In the genomic region with DNA sequence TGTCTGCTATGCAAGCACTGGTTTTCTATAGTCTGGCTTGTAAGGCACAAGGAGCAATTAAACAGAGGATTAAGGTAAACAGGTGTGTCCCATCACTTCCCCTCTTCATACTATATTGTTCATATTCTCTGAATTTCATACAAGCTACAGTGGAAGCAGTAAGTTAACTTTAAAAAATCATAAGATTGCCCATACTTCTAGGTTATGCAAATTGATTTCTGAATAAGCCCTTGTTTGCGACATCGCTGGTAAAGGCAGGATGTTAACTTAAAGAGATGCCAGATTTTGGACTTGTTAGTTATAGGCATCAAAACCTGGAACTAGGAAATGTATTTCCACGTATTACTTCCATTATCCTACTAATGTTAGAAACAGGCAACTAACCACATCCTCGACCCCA, we compare ENCODE assay signal across 8 cellular contexts. TPM values are rescaled to one million over a fixed set of nuclear protein-coding genes. Genes with fewer than 3 reads are reported as not detected.
DNase-seq lines count a peak whose midpoint lies in the region; ATAC-seq and TF ChIP-seq lines count a peak whose summit lies in the region.

No MANE protein-coding gene starts in this region.

- H3K4me3 Mint-ChIP-seq in activated CD4-positive, alpha-beta T cell treated with anti-CD3 and anti-CD28 coated beads for 36 hours = peak overlapping the region; percentile 94
- peak overlapping the region; percentile 91 for H3K4me3 Mint-ChIP-seq in activated B cell treated with CpG ODN at 0.5 μM for 24 hours

- ATAC-seq in activated CD4-positive, alpha-beta T cell treated with anti-CD3 and anti-CD28 coated beads for 36 hours = no peak
- ATAC-seq in activated B cell treated with CpG ODN at 0.5 μM for 24 hours (ENCODE audit: low read depth) (no peak), GM19324 (IDR thresholded peaks at IDR 0.05; ENCODE audit: low FRiP score, unreplicated experiment) (no peak)

- no peaks in the 10 kb centered on the region for H3K9me3 ChIP-seq in iPS-20b (ENCODE audit: insufficient read depth, low read depth, low read length)

- peak overlapping the region; percentile 78; the same call in 1 of the 2 replicates for H3K9ac ChIP-seq in iPS-20b (ENCODE audit: low read depth, low read length)

- H3K4me1 ChIP-seq in iPS-20b (ENCODE audit: insufficient read depth, low read length) = peaks cover 15% of the 10 kb centered on the region; the same call in 1 of the 2 replicates

- peaks cover 19% of the 10 kb centered on the region for H3K4me1 Mint-ChIP-seq in activated CD4-positive, alpha-beta T cell treated with anti-CD3 and anti-CD28 coated beads for 36 hours
- peaks cover 43% of the 10 kb centered on the region for H3K4me1 Mint-ChIP-seq in activated B cell treated with CpG ODN at 0.5 μM for 24 hours

- peak overlapping the region; percentile 67 for H3K27ac Mint-ChIP-seq in activated CD4-positive, alpha-beta T cell treated with anti-CD3 and anti-CD28 coated beads for 36 hours
- H3K27ac Mint-ChIP-seq in activated B cell treated with CpG ODN at 0.5 μM for 24 hours = peak overlapping the region; percentile 92

- no peak overlapping the region for H3K27ac ChIP-seq in iPS-20b (ENCODE audit: low read length)
- peak overlapping the region; percentile 16 for H3K27ac ChIP-seq in substantia nigra (ENCODE audit: low read depth, low read length, poor library complexity, severe bottlenecking)

- H3K36me3 Mint-ChIP-seq in activated CD4-positive, alpha-beta T cell treated with anti-CD3 and anti-CD28 coated beads for 36 hours (ENCODE audit: low read depth) = peaks cover 24% of the 10 kb centered on the region
- peaks cover 33% of the 10 kb centered on the region for H3K36me3 Mint-ChIP-seq in activated B cell treated with CpG ODN at 0.5 μM for 24 hours (ENCODE audit: low read depth)

- no peak for TF ChIP-seq CTCF in activated B cell treated with CpG ODN at 0.5 μM for 24 hours (IDR thresholded peaks at IDR 0.05)

- intact Hi-C loops in activated CD4-positive, alpha-beta T cell treated with anti-CD3 and anti-CD28 coated beads for 36 hours (cut with DNase I, micrococcal nuclease) = loop anchor here (2.0 to 10.0 kb wide), 2 partner anchors 14 to 110 kb away; no protein-coding TSS in a partner anchor
- intact Hi-C loops in activated B cell treated with CpG ODN at 0.5 μM for 24 hours (cut with micrococcal nuclease) = loop anchor here (1.0 kb wide), 1 partner anchor 26 kb away; no protein-coding TSS in a partner anchor
- intact Hi-C loops in head of caudate nucleus (cut with DNase I) = loop anchor here (5.0 kb wide), 1 partner anchor 92 kb away; no protein-coding TSS in a partner anchor

- CTCF ChIA-PET in activated CD4-positive, alpha-beta T cell treated with anti-CD3 and anti-CD28 coated beads for 36 hours (lab: Charles Lee) = interaction anchor here (0.8 to 2.0 kb wide), 16 partner anchors 13 to 120 kb away, joined by 3 to 9 read pairs (median 4); a partner anchor contains a TSS
- CTCF ChIA-PET in activated B cell treated with CpG ODN at 0.5 μM for 24 hours (lab: Charles Lee) = interaction anchor here (0.9 to 4.3 kb wide), 9 partner anchors 9 to 121 kb away, joined by 3 to 30 read pairs (median 4); no protein-coding TSS in a partner anchor

- DNase-seq in activated CD4-positive, alpha-beta T cell treated with anti-CD3 and anti-CD28 coated beads for 36 hours = no peak
- no peak for DNase-seq in activated CD4-positive, alpha-beta T cell treated with anti-CD3 and anti-CD28 coated beads for 4 hours
- DNase-seq in activated B cell treated with CpG ODN at 0.5 μM for 24 hours = no peak
- DNase-seq in substantia nigra (lab: John Stamatoyannopoulos, UW) = no peak
- no peak for DNase-seq in NCI-H82 (lab: John Stamatoyannopoulos, UW)
- DNase-seq in head of caudate nucleus = no peak

- H3K36me3 ChIP-seq in iPS-20b (ENCODE audit: insufficient read depth, low read depth, low read length) = peaks cover 8% of the 10 kb centered on the region; the same call in 1 of the 2 replicates

- H3K27me3 ChIP-seq in iPS-20b (ENCODE audit: insufficient read depth, low read length) = peaks cover 15% of the 10 kb centered on the region

- H3K4me3 ChIP-seq in iPS-20b (ENCODE audit: low read length) = peak overlapping the region; percentile 78

- no peaks in the 10 kb centered on the region for H3K9me3 Mint-ChIP-seq in activated CD4-positive, alpha-beta T cell treated with anti-CD3 and anti-CD28 coated beads for 36 hours (ENCODE audit: low read depth)
- H3K9me3 Mint-ChIP-seq in activated B cell treated with CpG ODN at 0.5 μM for 24 hours = no peaks in the 10 kb centered on the region

- H3K27me3 Mint-ChIP-seq in activated CD4-positive, alpha-beta T cell treated with anti-CD3 and anti-CD28 coated beads for 36 hours = no peaks in the 10 kb centered on the region
- no peaks in the 10 kb centered on the region for H3K27me3 Mint-ChIP-seq in activated B cell treated with CpG ODN at 0.5 μM for 24 hours

- POLR2A ChIA-PET in activated CD4-positive, alpha-beta T cell treated with anti-CD3 and anti-CD28 coated beads for 36 hours (lab: Charles Lee) = interaction anchor here (1.4 kb wide), 1 partner anchor 151 kb away, joined by 5 read pairs; no protein-coding TSS in a partner anchor
- POLR2A ChIA-PET in activated B cell treated with CpG ODN at 0.5 μM for 24 hours (lab: Charles Lee) = interaction anchor here (0.9 to 6.0 kb wide), 21 partner anchors 10 to 349 kb away, joined by 3 to 103 read pairs (median 12); no protein-coding TSS in a partner anchor

RNA-seq across cellular contexts. Expression of a gene that starts 1.0 kb away (rescaled TPM):
- 10 to 100 TPM; 45.8 to 45.9 TPM for total RNA-seq in activated CD4-positive, alpha-beta T cell treated with anti-CD3 and anti-CD28 coated beads for 36 hours
- 170 and 193 TPM in 2 replicates for total RNA-seq in activated B cell treated with CpG ODN at 0.5 μM for 24 hours
